ENCODE assay signal across 1 cellular context in genomic region chr7:39587393-39587792, GRCh38.
TF ChIP-seq lines count a peak whose summit lies in the region.

No MANE protein-coding gene starts in this region.

TF ChIP-seq in H1, 55 proteins besides CTCF, POLR2A, EP300 and RAD21 (continued from another document):
- TF ChIP-seq E2F6 (IDR thresholded peaks at IDR 0.05) (no peak), EZH2 (IDR thresholded peaks at IDR 0.05; ENCODE audit: low read depth, low read length, severe bottlenecking) (no peak), HDAC2 (IDR thresholded peaks at IDR 0.05; ENCODE audit: borderline replicate concordance in 1 of 2, low read depth in 2 of 2, low read length in 2 of 2) (no peak), POU5F1 (IDR thresholded peaks at IDR 0.05; ENCODE audit: low read depth, low read length) (no peak), MAFK (IDR thresholded peaks at IDR 0.05; ENCODE audit: low read depth, low read length) (no peak), PHF8 (conservative IDR thresholded peaks at IDR 0.05; ENCODE audit: low read depth, low read length) (no peak), SUZ12 (IDR thresholded peaks at IDR 0.05; ENCODE audit: low read length) (no peak), CBX5 (IDR thresholded peaks at IDR 0.05; ENCODE audit: low read depth, low read length) (no peak), HDAC6 (IDR thresholded peaks at IDR 0.05; ENCODE audit: low read depth, low read length) (no peak), BRCA1 (IDR thresholded peaks at IDR 0.05; ENCODE audit: low read depth, low read length) (no peak), RBBP5 (IDR thresholded peaks at IDR 0.05; ENCODE audit: borderline replicate concordance, low read depth, low read length) (no peak)
TF ChIP-seq in H1: peak in this region for 0.
